In the genomic region with DNA sequence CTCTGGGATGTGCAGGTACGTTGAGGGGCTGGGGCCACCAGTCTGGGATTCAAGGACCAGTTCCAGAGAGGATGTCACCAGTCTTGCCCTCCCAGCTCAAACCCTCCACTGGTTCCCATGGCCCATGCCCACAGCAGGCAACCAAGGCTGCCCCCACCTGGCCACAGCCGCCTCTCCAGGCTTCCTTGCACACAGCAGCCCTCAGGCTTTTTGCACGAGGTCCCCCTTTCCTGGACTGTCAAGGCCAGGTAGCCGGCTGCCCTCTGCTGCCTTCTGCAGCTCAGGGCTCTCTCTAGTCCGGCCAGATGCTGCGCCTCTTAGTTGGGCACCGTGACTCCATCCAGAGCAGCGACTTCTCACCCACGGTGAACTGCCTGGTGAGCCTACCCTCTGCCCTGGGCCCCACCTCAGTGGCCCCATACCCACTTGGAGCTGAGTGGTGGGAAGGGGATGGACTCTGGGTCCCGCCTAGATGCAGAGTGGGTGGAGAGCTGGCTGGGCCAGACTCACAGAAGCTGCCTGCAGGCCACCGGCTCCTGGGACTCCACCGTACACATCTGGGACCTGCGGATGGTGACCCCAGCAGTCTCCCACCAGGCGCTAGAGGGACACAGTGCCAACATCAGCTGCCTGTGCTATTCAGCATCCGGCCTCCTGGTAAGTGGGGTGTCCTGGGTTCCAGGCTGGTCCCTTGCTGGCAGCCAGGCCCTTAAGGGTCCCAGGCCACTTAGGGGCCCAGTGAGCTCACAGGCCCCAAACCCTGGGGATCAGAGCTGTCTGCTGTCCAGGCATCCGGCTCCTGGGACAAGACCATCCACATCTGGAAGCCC, we compare ENCODE assay signal across 8 cellular contexts. TPM values are rescaled to one million over a fixed set of nuclear protein-coding genes. Genes with fewer than 3 reads are reported as not detected.
DNase-seq lines count a peak whose midpoint lies in the region; ATAC-seq and TF ChIP-seq lines count a peak whose summit lies in the region.

No MANE protein-coding gene starts in this region.

- H3K4me1 ChIP-seq in Panc1 (ENCODE audit: control insufficient read depth, insufficient read depth, low read length) = peaks cover 22% of the 10 kb centered on the region
- H3K4me1 ChIP-seq in uterus = no peaks in the 10 kb centered on the region

- TF ChIP-seq POLR2A in uterus (IDR thresholded peaks at IDR 0.05) = no peak

- DNase-seq in AG10803 (ENCODE audit: low read depth) = no peak
- no peak for DNase-seq in Panc1 (ENCODE audit: low read depth, low spot score)
- DNase-seq in fibroblast of the aortic adventitia (ENCODE audit: low read depth) = no peak
- no peak for DNase-seq in NCI-H2227 (lab: John Stamatoyannopoulos, UW; ENCODE audit: unreplicated experiment)
- no peak for DNase-seq in uterus
- no peak for DNase-seq in DMS79 (lab: John Stamatoyannopoulos, UW)

- CTCF ChIA-PET in Panc1 (lab: Charles Lee) = interaction anchor here (7.5 kb wide), 1 partner anchor 82 kb away, joined by 134 read pairs; a partner anchor contains a TSS

- peak; percentile 39 for TF ChIP-seq CTCF in AG10803 (conservative IDR thresholded peaks at IDR 0.05; ENCODE audit: low read length)
- TF ChIP-seq CTCF in GM12872 (IDR thresholded peaks at IDR 0.05; ENCODE audit: insufficient read depth, low read depth, low read length) = peak; percentile 47; the same call in 2 of the 3 replicates
- TF ChIP-seq CTCF in Panc1 (IDR thresholded peaks at IDR 0.05) = peak; percentile 71
- TF ChIP-seq CTCF in fibroblast of the aortic adventitia (IDR thresholded peaks at IDR 0.05; ENCODE audit: insufficient read depth, low read length) = peak; percentile 42
- peak in 1 of 4 experiments; percentile 30 for TF ChIP-seq CTCF in uterus (IDR thresholded peaks at IDR 0.05)

- ATAC-seq in Panc1 (peak; percentile 66), HG03571 (IDR thresholded peaks at IDR 0.05; ENCODE audit: unreplicated experiment) (no peak)

- intact Hi-C loops in Panc1 (cut with micrococcal nuclease; ENCODE audit: unreplicated experiment) (no loop called here), uterus (cut with DNase I; ENCODE audit: low total_unique reads) (no loop called here)

- H3K27ac ChIP-seq in Panc1 (ENCODE audit: low read length) = no peak overlapping the region
- no peak overlapping the region for H3K27ac ChIP-seq in uterus

- no peaks in the 10 kb centered on the region for H3K27me3 ChIP-seq in Panc1 (ENCODE audit: control insufficient read depth, insufficient read depth, low read length)
- no peaks in the 10 kb centered on the region for H3K27me3 ChIP-seq in uterus

- H3K4me3 ChIP-seq in AG10803 (ENCODE audit: low read length) (no peak overlapping the region), Panc1 (ENCODE audit: low read depth in 2 of 2, low read length in 2 of 2) (no peak overlapping the region), fibroblast of the aortic adventitia (ENCODE audit: low read depth, low read length) (no peak overlapping the region), uterus (no peak overlapping the region)

- POLR2A ChIA-PET in Panc1 (lab: Charles Lee) = interaction anchor here (0.5 kb wide), 1 partner anchor 20 kb away, joined by 12 read pairs; no protein-coding TSS in a partner anchor

- BruUV-seq in Panc1 (replicated peaks; lab: Mats Ljungman, UMichigan) = no TSS peak

- H3K9me3 ChIP-seq in Panc1 (ENCODE audit: control insufficient read depth, insufficient read depth, low read depth, low read length) (no peaks in the 10 kb centered on the region), uterus (no peaks in the 10 kb centered on the region)

- H3K36me3 ChIP-seq in Panc1 (ENCODE audit: control insufficient read depth, insufficient read depth, low read length) (peaks cover 5% of the 10 kb centered on the region), uterus (no peaks in the 10 kb centered on the region)

- in situ Hi-C loops in Panc1 (cut with HindIII; ENCODE audit: low pct_unique_long_range_greater_than_20kb, low sequenced_read_pairs) = no loop called here

RNA-seq across cellular contexts. Expression of a gene that starts 2.9 kb away (rescaled TPM):
- total RNA-seq in Panc1 (2021; ENCODE audit: unreplicated experiment) = not detected
- not detected for polyA plus RNA-seq in Panc1 (2012; ENCODE audit: insufficient read length)
- total RNA-seq in fibroblast of the aortic adventitia (ENCODE audit: low replicate concordance) = not detected in 2 replicates
- 1 to 10 TPM in 1 of 4 donors, under 1 TPM in 1, not detected in 2; 0.79 to 1.9 TPM for total RNA-seq in uterus

RNA-seq across cellular contexts. Expression of a gene that starts 5.6 kb away (rescaled TPM):
- total RNA-seq in Panc1 (2021; ENCODE audit: unreplicated experiment) (758 TPM), fibroblast of the aortic adventitia (ENCODE audit: low replicate concordance) (356 and 2,683 TPM in 2 replicates), uterus (1,000 to 10,000 TPM in 3 of 4 donors, 100 to 1,000 TPM in 1; 913 to 5,275 (median 2,170) TPM)
- polyA plus RNA-seq in Panc1 (2012; ENCODE audit: insufficient read length) = 1,211 TPM

RNA-seq across cellular contexts. Expression of a gene that starts 5.8 kb away (rescaled TPM):
- total RNA-seq in Panc1 (2021; ENCODE audit: unreplicated experiment) = 39.6 TPM
- polyA plus RNA-seq in Panc1 (2012; ENCODE audit: insufficient read length) = 45.4 TPM
- 19.6 and 21.3 TPM in 2 replicates for total RNA-seq in fibroblast of the aortic adventitia (ENCODE audit: low replicate concordance)
- 10 to 100 TPM in 1 of 4 donors, 1 to 10 TPM in 3; 1.0 to 18.3 (median 5.6) TPM for total RNA-seq in uterus
